ENCODE assay signal across 8 cellular contexts in genomic region chr1:93349231-93350135, GRCh38. TPM values are rescaled to one million over a fixed set of nuclear protein-coding genes. Genes with fewer than 3 reads are reported as not detected.
DNase-seq lines count a peak whose midpoint lies in the region; ATAC-seq and TF ChIP-seq lines count a peak whose summit lies in the region.

No MANE protein-coding gene starts in this region.

- H3K79me2 ChIP-seq in hepatocyte = peaks cover 89% of the 10 kb centered on the region

- H3K9me2 ChIP-seq in hepatocyte (replicated peaks; ENCODE audit: insufficient read depth) = no peaks in the 10 kb centered on the region

- DNase-seq in right cardiac atrium (no peak), cardiac septum (ENCODE audit: low spot score) (no peak), hepatocyte (ENCODE audit: low spot score) (no peak), upper lobe of right lung (no peak), DMS53 (lab: John Stamatoyannopoulos, UW) (no peak)
- DNase-seq in activated CD8-positive, alpha-beta T cell treated with anti-CD3 and anti-CD28 coated beads for 36 hours = no peak
- DNase-seq in activated CD4-positive, alpha-beta T cell treated with anti-CD3 and anti-CD28 coated beads, Interleukin-2, amount 50 U/mL, for 1 hour = no peak

- H3K4me1 ChIP-seq in right cardiac atrium (ENCODE audit: control insufficient read depth, insufficient read depth, low read length) (peaks cover 4% of the 10 kb centered on the region), hepatocyte (ENCODE audit: insufficient read depth) (peaks cover 14% of the 10 kb centered on the region), upper lobe of right lung (peaks cover 40% of the 10 kb centered on the region)

- H3K4me2 ChIP-seq in hepatocyte = peak overlapping the region; percentile 83

- H3K4me1 Mint-ChIP-seq in activated CD8-positive, alpha-beta T cell treated with anti-CD3 and anti-CD28 coated beads for 36 hours (ENCODE audit: low read depth) = peaks cover 33% of the 10 kb centered on the region

- no peaks in the 10 kb centered on the region for H3K27me3 Mint-ChIP-seq in activated CD8-positive, alpha-beta T cell treated with anti-CD3 and anti-CD28 coated beads for 36 hours

- ATAC-seq in right cardiac atrium = no peak
- ATAC-seq in activated CD8-positive, alpha-beta T cell treated with anti-CD3 and anti-CD28 coated beads for 36 hours = no peak
- ATAC-seq in upper lobe of right lung = no peak
- ATAC-seq in HG03139 (IDR thresholded peaks at IDR 0.05; ENCODE audit: unreplicated experiment) = no peak

- H3K27ac Mint-ChIP-seq in activated CD8-positive, alpha-beta T cell treated with anti-CD3 and anti-CD28 coated beads for 36 hours = peak overlapping the region; percentile 73

- no peak overlapping the region for H2AFZ ChIP-seq in hepatocyte

- no peaks in the 10 kb centered on the region for H3K9me3 Mint-ChIP-seq in activated CD8-positive, alpha-beta T cell treated with anti-CD3 and anti-CD28 coated beads for 36 hours

- 52% methylated on average over 7 of the region's 7 CpGs for WGBS in right cardiac atrium
- WGBS in hepatocyte (ENCODE audit: low lambda C conversion rate, missing lambda C conversion rate) = 75% methylated on average over 7 of the region's 7 CpGs

- H3K4me3 ChIP-seq in right cardiac atrium (ENCODE audit: low read length) (peak overlapping the region; percentile 41), hepatocyte (peak overlapping the region; percentile 88), upper lobe of right lung (peak overlapping the region; percentile 84)

- no peaks in the 10 kb centered on the region for H3K9me3 ChIP-seq in right cardiac atrium (ENCODE audit: control insufficient read depth, low read length)
- H3K9me3 ChIP-seq in hepatocyte (ENCODE audit: low read depth) = no peaks in the 10 kb centered on the region
- H3K9me3 ChIP-seq in upper lobe of right lung = no peaks in the 10 kb centered on the region

- H3K36me3 Mint-ChIP-seq in activated CD8-positive, alpha-beta T cell treated with anti-CD3 and anti-CD28 coated beads for 36 hours (ENCODE audit: low read depth) = peaks cover 37% of the 10 kb centered on the region

- no peak for TF ChIP-seq CTCF in activated CD8-positive, alpha-beta T cell treated with anti-CD3 and anti-CD28 coated beads for 36 hours (IDR thresholded peaks at IDR 0.05)
- TF ChIP-seq CTCF in hepatocyte (IDR thresholded peaks at IDR 0.05; ENCODE audit: poor library complexity) (no peak), upper lobe of right lung (IDR thresholded peaks at IDR 0.05) (no peak)

- H3K27ac ChIP-seq in right cardiac atrium (ENCODE audit: low read length) = no peak overlapping the region
- H3K27ac ChIP-seq in hepatocyte = peak overlapping the region; percentile 2
- H3K27ac ChIP-seq in upper lobe of right lung = no peak overlapping the region

- intact Hi-C loops in right cardiac atrium (cut with DNase I) (no loop called here), cardiac septum (cut with DNase I) (loop anchor here (5.0 to 10.0 kb wide), 4 partner anchors 98 to 498 kb away; partner anchors contain the start of genes FNBP1L and MTF2), upper lobe of right lung (cut with DNase I) (no loop called here)
- intact Hi-C loops in activated CD8-positive, alpha-beta T cell treated with anti-CD3 and anti-CD28 coated beads for 36 hours (cut with micrococcal nuclease) = loop anchor here (5.0 kb wide), 1 partner anchor 167 kb away; the partner anchor contains the start of genes CCDC18 and TMED5

- peaks cover 19% of the 10 kb centered on the region for H4K20me1 ChIP-seq in hepatocyte (ENCODE audit: insufficient read depth, poor library complexity, severe bottlenecking)

- CTCF ChIA-PET in activated CD8-positive, alpha-beta T cell treated with anti-CD3 and anti-CD28 coated beads for 36 hours (lab: Charles Lee) = interaction anchor here (2.1 kb wide), 1 partner anchor 45 kb away, joined by 6 read pairs; no protein-coding TSS in a partner anchor

- no peaks in the 10 kb centered on the region for H3K27me3 ChIP-seq in right cardiac atrium (ENCODE audit: control insufficient read depth, insufficient read depth)
- H3K27me3 ChIP-seq in hepatocyte = no peaks in the 10 kb centered on the region
- no peaks in the 10 kb centered on the region for H3K27me3 ChIP-seq in upper lobe of right lung

- peak overlapping the region; percentile 86 for H3K4me3 Mint-ChIP-seq in activated CD8-positive, alpha-beta T cell treated with anti-CD3 and anti-CD28 coated beads for 36 hours

- H3K36me3 ChIP-seq in hepatocyte (replicated peaks; ENCODE audit: insufficient read depth, low read depth) = no peaks in the 10 kb centered on the region
- H3K36me3 ChIP-seq in upper lobe of right lung = peaks cover 16% of the 10 kb centered on the region

- POLR2A ChIA-PET in activated CD8-positive, alpha-beta T cell treated with anti-CD3 and anti-CD28 coated beads for 36 hours (lab: Charles Lee) = no interaction called here

RNA-seq across cellular contexts. Expression of gene DR1, which starts 3.8 kb away (rescaled TPM):
- 10 to 100 TPM; 39.3 to 42.6 (median 40.9) TPM for total RNA-seq in right cardiac atrium
- 12.0 TPM for polyA plus RNA-seq in right cardiac atrium
- 41.2 TPM for total RNA-seq in cardiac septum
- 10 to 100 TPM; 71.3 to 79.2 TPM for total RNA-seq in activated CD8-positive, alpha-beta T cell treated with anti-CD3 and anti-CD28 coated beads for 36 hours
- total RNA-seq in hepatocyte = 42.3 and 54.3 TPM in 2 replicates
- polyA plus RNA-seq in hepatocyte = 22.7 and 28.2 TPM in 2 replicates
- total RNA-seq in upper lobe of right lung = 47.1 TPM

Comparison
In these comparisons a context has a peak if more than half of its experiments do, and no peak if none do; other contexts are left out.
1. intact Hi-C loops: an anchor here in cardiac septum (5.0 to 10.0 kb wide) and activated CD8-positive, alpha-beta T cell treated with anti-CD3 and anti-CD28 coated beads for 36 hours (5.0 kb wide); none called in right cardiac atrium and upper lobe of right lung.